ENCODE assay signal across 8 cellular contexts in the genomic region with DNA sequence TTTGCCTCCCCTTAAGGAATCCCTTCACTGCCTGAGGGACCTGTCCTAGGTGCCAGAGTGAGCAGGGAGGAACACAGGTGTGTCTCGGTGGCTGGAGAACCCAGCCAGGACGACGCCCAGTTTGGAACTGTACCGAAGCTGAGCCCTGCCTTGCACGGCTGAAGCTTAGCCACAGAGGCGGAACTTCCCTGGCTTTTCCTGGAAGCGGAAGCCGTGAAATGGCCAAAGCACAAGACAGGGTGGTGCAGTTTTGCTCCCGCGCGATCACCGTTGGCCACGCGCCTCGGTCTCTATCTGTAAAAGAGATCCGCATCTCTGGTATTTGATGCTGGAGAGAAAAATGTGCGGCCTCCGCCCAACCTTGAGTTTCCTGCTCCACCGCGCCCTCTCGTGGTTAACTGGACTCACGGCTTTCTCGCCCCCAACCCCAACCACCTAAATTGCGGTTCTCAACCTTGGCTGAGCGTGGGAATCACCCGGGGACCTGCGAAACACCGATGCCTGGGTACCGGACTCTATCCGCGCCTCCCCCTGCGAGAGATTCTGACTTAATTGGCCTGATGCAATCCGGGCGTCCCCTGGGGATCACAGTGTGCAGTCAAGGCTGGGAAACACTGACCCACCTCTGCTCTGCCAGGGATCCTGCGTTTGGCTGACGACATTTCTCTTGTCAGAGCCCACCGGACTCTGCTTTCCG.
DNase-seq lines count a peak whose midpoint lies in the region; ATAC-seq and TF ChIP-seq lines count a peak whose summit lies in the region.

No MANE protein-coding gene starts in this region.

- in situ Hi-C loops in GM13976 (cut with MboI; ENCODE audit: low sequenced_read_pairs, unreplicated experiment) = no loop called here

- no peaks in the 10 kb centered on the region for H3K36me3 ChIP-seq in effector memory CD4-positive, alpha-beta T cell (ENCODE audit: control insufficient read depth, insufficient read depth, low read length)

- TF ChIP-seq CTCF in GM13976 (IDR thresholded peaks at IDR 0.05; ENCODE audit: borderline replicate concordance, control extremely low read depth, extremely low read depth, insufficient read depth, missing control alignments) = peak; percentile 86

- H3K4me3 ChIP-seq in effector memory CD4-positive, alpha-beta T cell (ENCODE audit: insufficient read depth, low read depth, low read length, poor library complexity, severe bottlenecking) = peak overlapping the region; percentile 30

- ATAC-seq in HG03432 (IDR thresholded peaks at IDR 0.05; ENCODE audit: unreplicated experiment) (peak; percentile 74), HG03025 (IDR thresholded peaks at IDR 0.05; ENCODE audit: low FRiP score, unreplicated experiment) (no peak)

- H3K27me3 ChIP-seq in effector memory CD4-positive, alpha-beta T cell (replicated peaks; ENCODE audit: control insufficient read depth, insufficient read depth, low read length, poor library complexity, severe bottlenecking) = peaks cover 3% of the 10 kb centered on the region

- no peaks in the 10 kb centered on the region for H3K9me3 ChIP-seq in effector memory CD4-positive, alpha-beta T cell (ENCODE audit: control insufficient read depth, low read length)

- H3K27ac ChIP-seq in effector memory CD4-positive, alpha-beta T cell (ENCODE audit: insufficient read depth, low read length, poor library complexity, severe bottlenecking) = no peak overlapping the region

- peaks cover 9% of the 10 kb centered on the region for H3K4me1 ChIP-seq in effector memory CD4-positive, alpha-beta T cell (ENCODE audit: control insufficient read depth, insufficient read depth, low read length, poor library complexity, severe bottlenecking)

- DNase-seq in GM13976 (ENCODE audit: low spot score) (peak; percentile 77), NCI-H774 (lab: John Stamatoyannopoulos, UW) (peak; percentile 27), medulla oblongata (ENCODE audit: extremely low spot score) (peak; percentile 77)
- DNase-seq in activated CD8-positive, alpha-beta memory T cell treated with anti-CD3 and anti-CD28 coated beads for 1 hour (ENCODE audit: extremely low read depth in 1 of 2, low read depth in 1 of 2) = peak; percentile 71 to 81
- peak; percentile 60 to 73 (median 61) for DNase-seq in effector memory CD4-positive, alpha-beta T cell
- peak; percentile 69 to 74 (median 72) for DNase-seq in stimulated activated CD4-positive, alpha-beta T cell treated with anti-CD3 and anti-CD28 coated beads, TNF-alpha, amount 100 ng/mL, for 4 hours (ENCODE audit: low read depth in 3 of 3)

Comparison
In these comparisons a context has a peak if more than half of its experiments do, and no peak if none do; other contexts are left out.
1. DNase-seq: peak in every context shown above with its lines; median percentile 77 in GM13976; 77 in medulla oblongata; 76 in activated CD8-positive, alpha-beta memory T cell treated with anti-CD3 and anti-CD28 coated beads for 1 hour; 72 in stimulated activated CD4-positive, alpha-beta T cell treated with anti-CD3 and anti-CD28 coated beads, TNF-alpha, amount 100 ng/mL, for 4 hours; 61 in effector memory CD4-positive, alpha-beta T cell; 27 in NCI-H774.